Comparison of ENCODE assay signal across 9 cellular contexts in the genomic region with DNA sequence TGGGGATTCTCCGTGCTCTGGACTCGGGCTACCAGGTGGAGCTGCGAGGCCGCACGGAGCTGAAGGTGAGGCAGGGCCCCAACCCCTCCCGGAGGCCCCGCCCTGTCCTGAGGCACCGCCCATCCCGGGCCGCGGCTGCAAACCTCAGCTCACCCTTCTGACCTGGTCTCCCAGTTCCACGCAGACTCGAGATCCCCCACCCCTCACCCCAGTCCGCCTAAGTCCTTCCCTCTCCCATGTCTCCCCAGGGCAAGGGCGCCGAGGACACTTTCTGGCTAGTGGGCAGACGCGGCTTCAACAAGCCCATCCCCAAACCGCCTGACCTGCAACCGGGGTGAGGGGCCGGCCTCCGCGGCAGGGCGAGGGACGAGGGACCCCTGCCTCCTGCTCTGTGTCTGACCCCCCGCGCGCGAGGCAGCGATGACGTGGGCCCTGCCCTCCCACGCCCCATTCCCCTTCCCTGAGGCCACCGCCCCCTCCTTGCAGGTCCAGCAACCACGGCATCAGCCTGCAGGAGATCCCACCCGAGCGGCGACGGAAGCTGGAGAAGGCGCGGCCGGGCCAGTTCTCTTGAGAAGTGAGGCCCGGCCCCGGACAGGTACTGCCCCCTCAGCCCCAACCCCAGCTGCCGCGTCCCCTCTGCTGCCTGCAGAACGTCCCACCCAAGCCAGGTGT. TPM values are rescaled to one million over a fixed set of nuclear protein-coding genes. Genes with fewer than 3 reads are reported as not detected.
DNase-seq lines count a peak whose midpoint lies in the region; FAIRE-seq and TF ChIP-seq lines count a peak whose summit lies in the region.
"Had no signal": no experiment of that assay in that cellular context is flagged by ENCODE, and none has a peak within 500 bp of the region (broad histone marks: within the 10 kb centered on the region; RNA-seq: fewer than 3 reads in every experiment).

No MANE protein-coding gene starts in this region.

- H3K9me3 ChIP-seq in breast epithelium (no peaks in the 10 kb centered on the region), subcutaneous abdominal adipose tissue (ENCODE audit: control insufficient read depth in 5 of 5, low read length in 5 of 5) (no peaks in the 10 kb centered on the region)

- WGBS in lower leg skin, 2 donors = 1 to 2% methylated on average over 28 to 33 of the region's 46 CpGs

- DNase-seq in NCI-H345 (lab: John Stamatoyannopoulos, UW) (peak; percentile 6), NCI-H345 treated with DMSO at 0.1 percent for 48 hours (lab: John Stamatoyannopoulos, UW; ENCODE audit: unreplicated experiment) (no peak), breast epithelium (ENCODE audit: low spot score in 2 of 2) (no peak), lower leg skin (ENCODE audit: low spot score in 2 of 2) (peak in 1 of 2 donors; percentile 86), GM12891 (ENCODE audit: insufficient read length, low spot score) (no peak), GM20000 (ENCODE audit: low spot score) (no peak), SW480 (ENCODE audit: low spot score) (no peak)

- no peaks in the 10 kb centered on the region for H3K36me3 ChIP-seq in breast epithelium
- H3K36me3 ChIP-seq in subcutaneous abdominal adipose tissue (ENCODE audit: control insufficient read depth in 5 of 5, insufficient read depth in 5 of 5, low read length in 5 of 5) = no peaks in the 10 kb centered on the region

- H3K4me1 ChIP-seq in breast epithelium = peaks cover 0 to 8% of the 10 kb centered on the region in 2 donors
- peaks cover 0 to 19% (median 17%) of the 10 kb centered on the region in 5 donors for H3K4me1 ChIP-seq in subcutaneous abdominal adipose tissue (ENCODE audit: control insufficient read depth in 5 of 5, insufficient read depth in 5 of 5, low read length in 5 of 5)

- H3K27me3 ChIP-seq in breast epithelium (no peaks in the 10 kb centered on the region), subcutaneous abdominal adipose tissue (ENCODE audit: control insufficient read depth in 5 of 5, insufficient read depth in 4 of 5, low read length in 5 of 5) (peaks cover 0 to 31% (median 21%) of the 10 kb centered on the region in 5 donors)

- H3K9ac ChIP-seq in subcutaneous abdominal adipose tissue (ENCODE audit: low read length in 5 of 5) = peak overlapping the region in 2 of 5 donors; percentile 40 to 66

- H3K27ac ChIP-seq in breast epithelium = peak overlapping the region; percentile 5 to 39
- no peak overlapping the region for H3K27ac ChIP-seq in subcutaneous abdominal adipose tissue (ENCODE audit: low read depth, low read length)

- intact Hi-C loops in breast epithelium (cut with DNase I; ENCODE audit: low total_unique reads) = no loop called here
- intact Hi-C loops in lower leg skin (cut with DNase I; ENCODE audit: low total_unique reads) = no loop called here

- no peak for FAIRE-seq in GM12891 (lab: Jason Lieb, UNC)

- no peak for TF ChIP-seq CTCF in breast epithelium (IDR thresholded peaks at IDR 0.05)
- no peak for TF ChIP-seq CTCF in lower leg skin (IDR thresholded peaks at IDR 0.05)
- no peak for TF ChIP-seq CTCF in GM20000 (IDR thresholded peaks at IDR 0.05; ENCODE audit: extremely low read depth, missing control alignments)

- H3K4me3 ChIP-seq in breast epithelium (peak overlapping the region; percentile 27 to 62 (median 57)), lower leg skin (ENCODE audit: low read depth, poor library complexity, severe bottlenecking) (peak overlapping the region; percentile 16), subcutaneous abdominal adipose tissue (ENCODE audit: low read depth in 1 of 5, low read length in 5 of 5) (peak overlapping the region; percentile 44 to 61 (median 54))

- TF ChIP-seq POLR2A in breast epithelium (IDR thresholded peaks at IDR 0.05) (no peak), lower leg skin (IDR thresholded peaks at IDR 0.05) (no peak), GM12891 (IDR thresholded peaks at IDR 0.05; ENCODE audit: low read depth, low read length) (no peak)

TF ChIP-seq in GM12891, 5 proteins besides CTCF, POLR2A, EP300 and RAD21:
- TF ChIP-seq POLR2AphosphoS5 (IDR thresholded peaks at IDR 0.05; ENCODE audit: low read depth, low read length) = no peak
- TF ChIP-seq TAF1 (IDR thresholded peaks at IDR 0.05; ENCODE audit: low read depth, low read length) = no peak
- TF ChIP-seq PAX5 (IDR thresholded peaks at IDR 0.05; ENCODE audit: insufficient read depth, low read length, severe bottlenecking) = no peak
- TF ChIP-seq POU2F2 (IDR thresholded peaks at IDR 0.05; ENCODE audit: low read depth, low read length) = no peak
- TF ChIP-seq SPI1 (IDR thresholded peaks at IDR 0.05; ENCODE audit: low read depth, low read length) = no peak

RNA-seq across cellular contexts. Expression of gene GUCY2D, which starts 13.7 kb away (rescaled TPM):
- total RNA-seq in breast epithelium (under 1 TPM in 1 of 3 donors, not detected in 2; 0.15 TPM), lower leg skin (under 1 TPM in 1 of 4 donors, not detected in 3; 0.13 TPM)
- polyA plus RNA-seq in GM12891 (2012; ENCODE audit: low read depth, missing spikeins) = not detected

RNA-seq across cellular contexts. Expression of gene ALOX15B, which starts 22.8 kb away (rescaled TPM):
- 10 to 100 TPM in 2 of 3 donors, 1 to 10 TPM in 1; 3.3 to 38.3 (median 12.3) TPM for total RNA-seq in breast epithelium
- total RNA-seq in lower leg skin = 100 to 1,000 TPM in 1 of 4 donors, 10 to 100 TPM in 3; 13.9 to 116 (median 59.9) TPM
- 0.10 TPM for polyA plus RNA-seq in GM12891 (2012; ENCODE audit: low read depth, missing spikeins)
- total RNA-seq: T-helper 2 cell treated with Interferon-gamma antibody and Interleukin-4, amounts not matched to agents 100 ng/mL and 5 ng/mL, for 36 hours had no signal
